9 cellular contexts compared by ENCODE assay signal in genomic region chr4:16516796-16517413, GRCh38.
A peak's percentile ranks its signal among the peaks of the same experiment; 100 is the strongest.
DNase-seq lines count a peak whose midpoint lies in the region; ATAC-seq and TF ChIP-seq lines count a peak whose summit lies in the region.
"Had no signal": no experiment of that assay in that cellular context is flagged by ENCODE, and none has a peak within 500 bp of the region (broad histone marks: within the 10 kb centered on the region; RNA-seq: fewer than 3 reads in every experiment).

No MANE protein-coding gene starts in this region.

- TF ChIP-seq POLR2A in gastroesophageal sphincter (IDR thresholded peaks at IDR 0.05) = no peak

- H3K18ac ChIP-seq in mesendoderm (ENCODE audit: low read length) = no peak overlapping the region

- DNase-seq in AG10803 (ENCODE audit: low read depth) = peak; percentile 82
- DNase-seq in MV-4-11 (lab: John Stamatoyannopoulos, UW) = peak; percentile 47
- DNase-seq in dedifferentiated amniotic fluid mesenchymal stem cell (ENCODE audit: extremely low spot score) = peak; percentile 51
- peak; percentile 69 for DNase-seq in mesendoderm
- no peak for DNase-seq in activated CD8-positive, alpha-beta memory T cell treated with anti-CD3 and anti-CD28 coated beads, Interleukin-2, amount 50 U/mL, for 48 hours
- DNase-seq: KG1 had no signal

- H3K4me1 ChIP-seq in mesendoderm (ENCODE audit: control insufficient read depth, low read depth, low read length) = no peaks in the 10 kb centered on the region
- peaks cover 0 to 9% (median 0%) of the 10 kb centered on the region in 3 donors for H3K4me1 ChIP-seq in gastroesophageal sphincter

- WGBS in mesendoderm (ENCODE audit: extremely low coverage, insufficient coverage, low lambda C conversion rate) = no CpG with 5 or more reads among the region's 5 CpGs
- 38 to 43% methylated on average over 5 of the region's 5 CpGs for WGBS in gastroesophageal sphincter (ENCODE audit: low coverage in 1 of 2), 2 donors

- H2AK5ac ChIP-seq in mesendoderm (ENCODE audit: low read length) = no peak overlapping the region

- ATAC-seq in GM19324 (IDR thresholded peaks at IDR 0.05; ENCODE audit: low FRiP score, unreplicated experiment) = no peak
- no peak for ATAC-seq in gastroesophageal sphincter
- no peak for ATAC-seq in GM18909 (IDR thresholded peaks at IDR 0.05; ENCODE audit: poor library complexity, unreplicated experiment)

- no peak overlapping the region for H2BK5ac ChIP-seq in mesendoderm (ENCODE audit: low read length)

- no peak overlapping the region for H3K9ac ChIP-seq in mesendoderm (ENCODE audit: low read length)

- H3K4me3 ChIP-seq in AG10803 (ENCODE audit: low read length) (no peak overlapping the region), mesendoderm (ENCODE audit: low read length) (no peak overlapping the region), gastroesophageal sphincter (no peak overlapping the region)

- no peak for TF ChIP-seq EP300 in gastroesophageal sphincter (IDR thresholded peaks at IDR 0.05)

- H4K8ac ChIP-seq in mesendoderm (ENCODE audit: low read depth, low read length) = no peak overlapping the region

- no peaks in the 10 kb centered on the region for H3K79me1 ChIP-seq in mesendoderm (ENCODE audit: low read length)

- H2BK120ac ChIP-seq in mesendoderm (ENCODE audit: low read depth, low read length) = no peak overlapping the region

- H3K23ac ChIP-seq in mesendoderm (ENCODE audit: low read length) = no peak overlapping the region

- no peak overlapping the region for H3K4me2 ChIP-seq in mesendoderm (ENCODE audit: low read length)

- TF ChIP-seq CTCF in AG10803 (conservative IDR thresholded peaks at IDR 0.05; ENCODE audit: low read length) = peak; percentile 62
- TF ChIP-seq CTCF in gastroesophageal sphincter (IDR thresholded peaks at IDR 0.05) = peak in 2 of 4 experiments; percentile 33 to 56

- H4K5ac ChIP-seq in mesendoderm (ENCODE audit: low read length) = no peak overlapping the region

- H2BK15ac ChIP-seq in mesendoderm (replicated peaks; ENCODE audit: low read depth) = no peak overlapping the region

- H3K36me3 ChIP-seq in mesendoderm (ENCODE audit: control insufficient read depth, insufficient read depth, low read length) (no peaks in the 10 kb centered on the region), gastroesophageal sphincter (no peaks in the 10 kb centered on the region)

- H3K56ac ChIP-seq in mesendoderm (ENCODE audit: low read length) = no peak overlapping the region

- no peak overlapping the region for H3K4ac ChIP-seq in mesendoderm (ENCODE audit: low read depth, low read length)

- H3K27me3 ChIP-seq in mesendoderm (ENCODE audit: insufficient read depth, low read length, poor library complexity) = no peaks in the 10 kb centered on the region
- no peaks in the 10 kb centered on the region for H3K27me3 ChIP-seq in gastroesophageal sphincter

- H3K9me3 ChIP-seq in gastroesophageal sphincter = no peaks in the 10 kb centered on the region

- no peak overlapping the region for H3K27ac ChIP-seq in mesendoderm (ENCODE audit: low read depth, low read length)
- no peak overlapping the region for H3K27ac ChIP-seq in gastroesophageal sphincter

- H3K79me2 ChIP-seq in mesendoderm (ENCODE audit: control insufficient read depth, insufficient read depth, low read length) = no peaks in the 10 kb centered on the region
